1 cellular context compared by ENCODE assay signal in genomic region chr6:20416063-20416454, GRCh38.
TF ChIP-seq lines count a peak whose summit lies in the region.

No MANE protein-coding gene starts in this region.

TF ChIP-seq in GM12878, 131 proteins besides CTCF, POLR2A, EP300 and RAD21 (continued from another document):
- TF ChIP-seq NFIC (IDR thresholded peaks at IDR 0.05; ENCODE audit: low read depth, low read length) (no peak), RCOR1 (conservative IDR thresholded peaks at IDR 0.05; ENCODE audit: low read depth, low read length) (no peak)
- TF ChIP-seq, protein P1, sequence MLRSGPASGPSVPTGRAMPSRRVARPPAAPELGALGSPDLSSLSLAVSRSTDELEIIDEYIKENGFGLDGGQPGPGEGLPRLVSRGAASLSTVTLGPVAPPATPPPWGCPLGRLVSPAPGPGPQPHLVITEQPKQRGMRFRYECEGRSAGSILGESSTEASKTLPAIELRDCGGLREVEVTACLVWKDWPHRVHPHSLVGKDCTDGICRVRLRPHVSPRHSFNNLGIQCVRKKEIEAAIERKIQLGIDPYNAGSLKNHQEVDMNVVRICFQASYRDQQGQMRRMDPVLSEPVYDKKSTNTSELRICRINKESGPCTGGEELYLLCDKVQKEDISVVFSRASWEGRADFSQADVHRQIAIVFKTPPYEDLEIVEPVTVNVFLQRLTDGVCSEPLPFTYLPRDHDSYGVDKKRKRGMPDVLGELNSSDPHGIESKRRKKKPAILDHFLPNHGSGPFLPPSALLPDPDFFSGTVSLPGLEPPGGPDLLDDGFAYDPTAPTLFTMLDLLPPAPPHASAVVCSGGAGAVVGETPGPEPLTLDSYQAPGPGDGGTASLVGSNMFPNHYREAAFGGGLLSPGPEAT (IDR thresholded peaks at IDR 0.05; ENCODE audit: low read depth) = 0 out of 2 replicates have a peak, but pooled peaks have one; percentile 15
